In genomic region chr2:73260338-73260984, GRCh38 we compare ENCODE assay signal across 9 cellular contexts. TPM values are rescaled to one million over a fixed set of nuclear protein-coding genes. Genes with fewer than 3 reads are reported as not detected.
DNase-seq lines count a peak whose midpoint lies in the region; ATAC-seq and TF ChIP-seq lines count a peak whose summit lies in the region.
"Had no signal": no experiment of that assay in that cellular context is flagged by ENCODE, and none has a peak within 500 bp of the region (broad histone marks: within the 10 kb centered on the region; RNA-seq: fewer than 3 reads in every experiment).

No MANE protein-coding gene starts in this region.

- TF ChIP-seq POLR2A in prostate gland (IDR thresholded peaks at IDR 0.05): no peak

- no peak overlapping the region for H3K27ac ChIP-seq in RWPE1
- H3K27ac ChIP-seq in prostate gland: no peak overlapping the region

- H3K4me3 ChIP-seq in fibroblast of the aortic adventitia (ENCODE audit: low read depth, low read length) (no peak overlapping the region), prostate gland (no peak overlapping the region)

- 39% methylated on average over 17 of the region's 17 CpGs for WGBS in prostate gland

- no peaks in the 10 kb centered on the region for H3K36me3 ChIP-seq in prostate gland

- POLR2A ChIA-PET in RWPE1 (lab: Yijun Ruan, JAX; ENCODE audit: low non-redundant PET): no interaction called here

- peak; percentile 5 to 16 for DNase-seq in SHP77 (lab: John Stamatoyannopoulos, UW)
- DNase-seq in SHP77 treated with DMSO at 0.1 percent for 48 hours (lab: John Stamatoyannopoulos, UW): no peak
- DNase-seq in RWPE1 (ENCODE audit: low spot score): peak; percentile 67
- peak; percentile 63 for DNase-seq in fibroblast of the aortic adventitia (ENCODE audit: low read depth)
- DNase-seq in prostate gland (ENCODE audit: low spot score): peak; percentile 34
- DNase-seq in NCI-H774 (lab: John Stamatoyannopoulos, UW): no peak
- DNase-seq in NCI-H2171 treated with DMSO at 0.1 percent for 48 hours (lab: John Stamatoyannopoulos, UW): no peak

- H3K27me3 ChIP-seq in prostate gland (replicated peaks; ENCODE audit: insufficient read depth): no peaks in the 10 kb centered on the region

- H3K9me3 ChIP-seq in prostate gland: no peaks in the 10 kb centered on the region

- CTCF ChIA-PET in RWPE1 (lab: Yijun Ruan, JAX): interaction anchor here (0.5 to 1.3 kb wide), 12 partner anchors 8 to 375 kb away, joined by 3 to 5 read pairs (median 3); partner anchors contain the start of genes CCT7 and PRADC1

- intact Hi-C loops in prostate gland (cut with DNase I): no loop called here

- no peaks in the 10 kb centered on the region for H3K4me1 ChIP-seq in prostate gland (replicated peaks)

- ATAC-seq in GM18909 (IDR thresholded peaks at IDR 0.05; ENCODE audit: poor library complexity, unreplicated experiment): no peak
- ATAC-seq: CD8-positive, alpha-beta T cell had no signal

- TF ChIP-seq CTCF in RWPE1 (conservative IDR thresholded peaks at IDR 0.05; ENCODE audit: low read depth) (peak; percentile 44), fibroblast of the aortic adventitia (IDR thresholded peaks at IDR 0.05; ENCODE audit: insufficient read depth, low read length) (peak; percentile 67), prostate gland (IDR thresholded peaks at IDR 0.05) (peak in 1 of 4 experiments; percentile 44)

RNA-seq across cellular contexts. Expression of gene FBXO41, which starts 23.8 kb away (rescaled TPM):
- total RNA-seq in fibroblast of the aortic adventitia (ENCODE audit: low replicate concordance) (0.18 and 1.6 TPM in 2 replicates), prostate gland (1 to 10 TPM; 4.2 to 7.4 TPM)

RNA-seq across cellular contexts. Expression of gene CCT7, which starts 26.4 kb away (rescaled TPM):
- total RNA-seq in fibroblast of the aortic adventitia (ENCODE audit: low replicate concordance) (195 and 196 TPM in 2 replicates), prostate gland (100 to 1,000 TPM; 206 to 242 TPM)

RNA-seq across cellular contexts. Expression of gene PRADC1, which starts 27.4 kb away (rescaled TPM):
- total RNA-seq in fibroblast of the aortic adventitia (ENCODE audit: low replicate concordance) (8.6 and 15.0 TPM in 2 replicates), prostate gland (10 to 100 TPM; 21.4 to 26.3 TPM)

RNA-seq across cellular contexts. Expression of gene EGR4, which starts 32.9 kb away (rescaled TPM):
- total RNA-seq in fibroblast of the aortic adventitia (ENCODE audit: low replicate concordance) (not detected in 2 replicates), prostate gland (10 to 100 TPM in 1 of 2 donors, not detected in 1; 11.4 TPM)

RNA-seq across cellular contexts. Expression of gene SMYD5, which starts 46.4 kb away (rescaled TPM):
- total RNA-seq in fibroblast of the aortic adventitia (ENCODE audit: low replicate concordance): 15.0 and 21.1 TPM in 2 replicates
- total RNA-seq in prostate gland: 10 to 100 TPM; 12.5 to 36.6 TPM

Comparison
In these comparisons a context has a peak if more than half of its experiments do, and no peak if none do; other contexts are left out.
1. DNase-seq: peak in SHP77 (2 of 2), RWPE1 (single experiment), fibroblast of the aortic adventitia (single experiment) and prostate gland (single experiment); none in SHP77 treated with DMSO at 0.1 percent for 48 hours (single experiment), NCI-H774 (single experiment) and NCI-H2171 treated with DMSO at 0.1 percent for 48 hours (single experiment).